28 cellular contexts compared by ENCODE assay signal in genomic region chr14:40119765-40120164, GRCh38.
A peak's percentile ranks its signal among the peaks of the same experiment; 100 is the strongest.
DNase-seq lines count a peak whose midpoint lies in the region; ATAC-seq, FAIRE-seq and TF ChIP-seq lines count a peak whose summit lies in the region.
"Had no signal": no experiment of that assay in that cellular context is flagged by ENCODE, and none has a peak within 500 bp of the region (broad histone marks: within the 10 kb centered on the region; RNA-seq: fewer than 3 reads in every experiment).

No MANE protein-coding gene starts in this region.

- no peaks in the 10 kb centered on the region for H3K4me1 Mint-ChIP-seq in activated T-cell treated with anti-CD3 and anti-CD28 coated beads, Interleukin-2, amount 50 U/mL, for 72 hours (ENCODE audit: low read depth)
- H3K4me1 Mint-ChIP-seq: activated naive CD8-positive, alpha-beta T cell treated with anti-CD3 and anti-CD28 coated beads for 36 hours; central memory CD8-positive, alpha-beta T cell; T-helper 17 cell had no signal

- no peak for TF ChIP-seq RAD21 in GM12878 (IDR thresholded peaks at IDR 0.05; ENCODE audit: insufficient read depth, low read depth, low read length)

- H3K79me2 ChIP-seq in GM12878 (ENCODE audit: control insufficient read depth, insufficient read depth, low read length), result no peaks in the 10 kb centered on the region

- BruUV-seq in GM12878 (replicated peaks; lab: Mats Ljungman, UMichigan), result no TSS peak

- no peaks in the 10 kb centered on the region for H3K36me3 Mint-ChIP-seq in activated T-cell treated with anti-CD3 and anti-CD28 coated beads, Interleukin-2, amount 50 U/mL, for 72 hours (ENCODE audit: insufficient read depth in 2 of 2)
- H3K36me3 Mint-ChIP-seq: activated naive CD8-positive, alpha-beta T cell treated with anti-CD3 and anti-CD28 coated beads for 36 hours; type B pancreatic cell had no signal

- CTCF ChIA-PET in GM12878 (lab: Yijun Ruan, JAX), result no interaction called here

- H3K4me2 ChIP-seq in GM12878 (ENCODE audit: control insufficient read depth, insufficient read depth), result no peak overlapping the region
- H3K4me2 ChIP-seq: BLaER1 had no signal

- H3K27me3 ChIP-seq in GM12878 (replicated peaks in 1 of 2; ENCODE audit: control insufficient read depth in 2 of 2, insufficient read depth in 2 of 2, low read length in 1 of 2), result no peaks in the 10 kb centered on the region
- H3K27me3 ChIP-seq: BLaER1, MG63, SJSA1 had no signal

- POLR2A ChIA-PET in GM12878 (lab: Charles Lee), result no interaction called here

- no peaks in the 10 kb centered on the region for H3K36me3 ChIP-seq in GM12878 (ENCODE audit: control insufficient read depth in 2 of 2, insufficient read depth in 2 of 2, low read length in 1 of 2)
- H3K36me3 ChIP-seq: BLaER1, HAP-1, MG63, prostate gland, SJSA1, WERI-Rb-1 had no signal

- no peaks in the 10 kb centered on the region for H3K27me3 Mint-ChIP-seq in activated T-cell treated with anti-CD3 and anti-CD28 coated beads, Interleukin-2, amount 50 U/mL, for 72 hours (ENCODE audit: low read depth)
- H3K27me3 Mint-ChIP-seq: activated naive CD8-positive, alpha-beta T cell treated with anti-CD3 and anti-CD28 coated beads for 36 hours; central memory CD8-positive, alpha-beta T cell; T-helper 17 cell; type B pancreatic cell had no signal

- no peak for TF ChIP-seq POLR2A in GM12878 (IDR thresholded peaks at IDR 0.05; ENCODE audit: low read depth, low read length)

- in situ Hi-C loops in GM12878 (cut with MboI), result no loop called here

- H3K27ac Mint-ChIP-seq in activated T-cell treated with anti-CD3 and anti-CD28 coated beads, Interleukin-2, amount 50 U/mL, for 72 hours, result no peak overlapping the region
- H3K27ac Mint-ChIP-seq: activated naive CD8-positive, alpha-beta T cell treated with anti-CD3 and anti-CD28 coated beads for 36 hours; T-helper 17 cell; type B pancreatic cell had no signal

- no peak overlapping the region for H3K4me3 Mint-ChIP-seq in activated T-cell treated with anti-CD3 and anti-CD28 coated beads, Interleukin-2, amount 50 U/mL, for 72 hours
- H3K4me3 Mint-ChIP-seq: activated naive CD8-positive, alpha-beta T cell treated with anti-CD3 and anti-CD28 coated beads for 36 hours; central memory CD8-positive, alpha-beta T cell; T-helper 17 cell; type B pancreatic cell had no signal

- H3K27ac ChIP-seq in GM12878 (ENCODE audit: control insufficient read depth, insufficient read depth), result no peak overlapping the region
- H3K27ac ChIP-seq: BLaER1, prostate gland, SJSA1, WERI-Rb-1 had no signal

- no peaks in the 10 kb centered on the region for H3K9me3 ChIP-seq in GM12878 (replicated peaks; ENCODE audit: control insufficient read depth, insufficient read depth, low read length)
- H3K9me3 ChIP-seq: BLaER1, HAP-1, MG63, prostate gland, SJSA1 had no signal

- TF ChIP-seq EP300 in GM12878 (IDR thresholded peaks at IDR 0.05; ENCODE audit: borderline replicate concordance in 1 of 2, control insufficient read depth in 1 of 2, low read depth in 2 of 2, low read length in 2 of 2), result no peak

- RAD21 ChIA-PET in GM12878 (lab: Charles Lee; ENCODE audit: unreplicated experiment), result no interaction called here

- no peak overlapping the region for H3K4me3 ChIP-seq in GM12878
- H3K4me3 ChIP-seq: BLaER1, HAP-1, lung, MG63, prostate gland, SJSA1 had no signal

- H4K20me1 ChIP-seq in GM12878 (ENCODE audit: control insufficient read depth, insufficient read depth), result no peaks in the 10 kb centered on the region
- H4K20me1 ChIP-seq: BLaER1 had no signal

- intact Hi-C loops in GM12878 (cut with micrococcal nuclease; ENCODE audit: unreplicated experiment), result no loop called here

- peaks cover 0 to 4% of the 10 kb centered on the region in 2 donors for H3K9me3 Mint-ChIP-seq in activated T-cell treated with anti-CD3 and anti-CD28 coated beads, Interleukin-2, amount 50 U/mL, for 72 hours
- H3K9me3 Mint-ChIP-seq: activated naive CD8-positive, alpha-beta T cell treated with anti-CD3 and anti-CD28 coated beads for 36 hours; type B pancreatic cell had no signal

- FAIRE-seq in GM12878 (lab: Jason Lieb, UNC), result no peak
- FAIRE-seq: astrocyte had no signal

- H3K9ac ChIP-seq in GM12878 (ENCODE audit: control insufficient read depth, insufficient read depth, low read length), result no peak overlapping the region
- H3K9ac ChIP-seq: BLaER1 had no signal

- WGBS in GM12878 (ENCODE audit: insufficient coverage, insufficient replicate concordance, low lambda C conversion rate, missing lambda C conversion rate), result 0% methylated on average over 2 of the region's 2 CpGs

- no peaks in the 10 kb centered on the region; the same call in 1 of the 2 replicates for H3K4me1 ChIP-seq in GM12878 (ENCODE audit: control insufficient read depth, insufficient read depth, low read length)
- H3K4me1 ChIP-seq: prostate gland, SJSA1 had no signal

- ATAC-seq in GM18861 (IDR thresholded peaks at IDR 0.05; ENCODE audit: unreplicated experiment) (peak; percentile 35), GM21529 (IDR thresholded peaks at IDR 0.05; ENCODE audit: unreplicated experiment) (peak; percentile 64), HG03342 (IDR thresholded peaks at IDR 0.05; ENCODE audit: unreplicated experiment) (peak; percentile 71), GM12878 (peak; percentile 89), GM18517 (IDR thresholded peaks at IDR 0.05; ENCODE audit: unreplicated experiment) (no peak)
- ATAC-seq in activated T-cell treated with anti-CD3 and anti-CD28 coated beads, Interleukin-2, amount 50 U/mL, for 72 hours (replicated peaks in 1 of 2), result no peak
- ATAC-seq: Panc1, T-helper 17 cell had no signal

- SMC1A ChIA-PET in GM12878 (lab: Charles Lee; ENCODE audit: uncharacterized antibody, unreplicated experiment), result interaction anchor here (1.4 kb wide), 1 partner anchor 9 kb away, joined by 3 read pairs; no protein-coding TSS in a partner anchor

- TF ChIP-seq CTCF in GM12878 (IDR thresholded peaks at IDR 0.05 in 2 of 3, conservative IDR thresholded peaks at IDR 0.05 in 1 of 3; ENCODE audit: control insufficient read depth in 2 of 3, extremely low read depth in 1 of 3, insufficient read depth in 1 of 3, low read depth in 3 of 3, low read length in 3 of 3), result no peak

- DNase-seq in GM12878 (ENCODE audit: low read depth, low spot score), result no peak
- DNase-seq in NCI-H187 (lab: John Stamatoyannopoulos, UW), result no peak
- DNase-seq in NCI-H2196 (lab: John Stamatoyannopoulos, UW; ENCODE audit: unreplicated experiment), result no peak
- no peak for DNase-seq in activated T-cell treated with anti-CD3 and anti-CD28 coated beads, Interleukin-2, amount 50 U/mL, for 72 hours
- DNase-seq: ACHN; activated CD8-positive, alpha-beta memory T cell treated with anti-CD3 and anti-CD28 coated beads, Interleukin-2, amount 50 U/mL, for 48 hours; activated naive CD8-positive, alpha-beta T cell treated with anti-CD3 and anti-CD28 coated beads for 36 hours; COR-L47; kidney glomerular epithelial cell; NCI-H1694 treated with DMSO at 0.1 percent for 48 hours; NCI-H2227 treated with DMSO at 0.1 percent for 48 hours; stimulated activated CD8-positive, alpha-beta memory T cell treated with anti-CD3 and anti-CD28 coated beads, Interleukin-4, amount 100 ng/mL, for 48 hours; T-helper 17 cell; WERI-Rb-1 had no signal

- H2AFZ ChIP-seq in GM12878 (ENCODE audit: control insufficient read depth, low read depth, low read length), result no peak overlapping the region

TF ChIP-seq in GM12878, 131 proteins besides CTCF, POLR2A, EP300 and RAD21 (continues in another document):
- TF ChIP-seq NR2C2 (IDR thresholded peaks at IDR 0.05; ENCODE audit: borderline replicate concordance, control insufficient read depth, insufficient read length, low read depth), result no peak
- TF ChIP-seq IKZF1 (conservative IDR thresholded peaks at IDR 0.05), result peak; percentile 69
- no peak for TF ChIP-seq ZZZ3 (IDR thresholded peaks at IDR 0.05; ENCODE audit: control insufficient read depth, insufficient read length, low read depth)
- peak; percentile 45; the same call in 1 of the 2 replicates for TF ChIP-seq MTA2 (IDR thresholded peaks at IDR 0.05; ENCODE audit: low read depth)
- no peak for TF ChIP-seq STAT3 (IDR thresholded peaks at IDR 0.05; ENCODE audit: low read depth, low read length)
- TF ChIP-seq SREBF1 (IDR thresholded peaks at IDR 0.05; ENCODE audit: low read length), result no peak
- TF ChIP-seq MEF2B (IDR thresholded peaks at IDR 0.05; ENCODE audit: partially characterized antibody, poor library complexity, severe bottlenecking), result peak; percentile 23
- no peak for TF ChIP-seq TCF3 (IDR thresholded peaks at IDR 0.05; ENCODE audit: borderline replicate concordance, insufficient read depth, low read depth, low read length)
- TF ChIP-seq IKZF2 (IDR thresholded peaks at IDR 0.05), result peak; percentile 57 to 71; a peak in 2 of 4 replicates
- TF ChIP-seq ATF7 (IDR thresholded peaks at IDR 0.05; ENCODE audit: low read depth), result peak; percentile 49
- no peak for TF ChIP-seq IRF3 (IDR thresholded peaks at IDR 0.05)
- no peak for TF ChIP-seq CHD4 (IDR thresholded peaks at IDR 0.05)
- TF ChIP-seq NFIC (IDR thresholded peaks at IDR 0.05; ENCODE audit: low read depth, low read length), result peak; percentile 59; the same call in 1 of the 2 replicates
- no peak for TF ChIP-seq GATAD2B (conservative IDR thresholded peaks at IDR 0.05; ENCODE audit: low read depth)
- TF ChIP-seq BCL11A (IDR thresholded peaks at IDR 0.05; ENCODE audit: low read depth, low read length), result no peak
- TF ChIP-seq JUNB (IDR thresholded peaks at IDR 0.05), result peak; percentile 47; the same call in 1 of the 2 replicates
- no peak for TF ChIP-seq HDAC6 (IDR thresholded peaks at IDR 0.05; ENCODE audit: unreplicated experiment)

Comparison
In these comparisons a context has a peak if more than half of its experiments do, and no peak if none do; other contexts are left out.
1. ATAC-seq: peak in GM18861 (single experiment), GM21529 (single experiment), HG03342 (single experiment) and GM12878 (single experiment); none in GM18517 (single experiment) and activated T-cell treated with anti-CD3 and anti-CD28 coated beads, Interleukin-2, amount 50 U/mL, for 72 hours (0 of 2).